Comparison of ENCODE assay signal across 8 cellular contexts in genomic region chr6:72621243-72622093, GRCh38. TPM values are rescaled to one million over a fixed set of nuclear protein-coding genes. Genes with fewer than 3 reads are reported as not detected.
A peak's percentile ranks its signal among the peaks of the same experiment; 100 is the strongest.
DNase-seq lines count a peak whose midpoint lies in the region; ATAC-seq and TF ChIP-seq lines count a peak whose summit lies in the region.

KCNQ5 (plus strand) TSS chr6:72622064.

- peak within 1 kb of the TSS; percentile 72 for H3K23ac ChIP-seq in mesendoderm (ENCODE audit: low read length)

- no peak within 1 kb of the TSS for H2BK5ac ChIP-seq in mesendoderm (ENCODE audit: low read length)

- intact Hi-C loops in colonic mucosa (cut with DNase I): no loop called here

- no peak within 1 kb of the TSS for H2BK15ac ChIP-seq in mesendoderm (replicated peaks; ENCODE audit: low read depth)

- H3K79me2 ChIP-seq in mesendoderm (ENCODE audit: control insufficient read depth, insufficient read depth, low read length): no peaks in the 10 kb centered on the region

- H3K27ac ChIP-seq in colonic mucosa (no peak within 1 kb of the TSS), mesendoderm (ENCODE audit: low read depth, low read length) (no peak within 1 kb of the TSS)

- no peak within 1 kb of the TSS for H2BK120ac ChIP-seq in mesendoderm (ENCODE audit: low read depth, low read length)

- peak within 1 kb of the TSS; percentile 21 for H3K18ac ChIP-seq in mesendoderm (ENCODE audit: low read length)

- H4K8ac ChIP-seq in mesendoderm (ENCODE audit: low read depth, low read length): no peak within 1 kb of the TSS

- H3K4me3 ChIP-seq in colonic mucosa (peak within 1 kb of the TSS; percentile 35), mesendoderm (ENCODE audit: low read length) (peak within 1 kb of the TSS; percentile 26)

- H2AK5ac ChIP-seq in mesendoderm (ENCODE audit: low read length): no peak within 1 kb of the TSS

- H3K79me1 ChIP-seq in mesendoderm (ENCODE audit: low read length): no peaks in the 10 kb centered on the region

- DNase-seq in colonic mucosa (no peak), mesendoderm (peak; percentile 58), T1000 (lab: John Stamatoyannopoulos, UW) (no peak), NCI-H1930 (lab: John Stamatoyannopoulos, UW) (no peak)
- DNase-seq in stimulated activated naive CD4-positive, alpha-beta T cell treated with Interleukin-2 at 50 U/mL for 16 hours (lab: John Stamatoyannopoulos, UW): peak; percentile 2

- H3K56ac ChIP-seq in mesendoderm (ENCODE audit: low read length): peak within 1 kb of the TSS; percentile 77

- H3K4me1 ChIP-seq in ES-I3 (ENCODE audit: insufficient read depth, low read length): no peaks in the 10 kb centered on the region
- no peaks in the 10 kb centered on the region for H3K4me1 ChIP-seq in colonic mucosa
- H3K4me1 ChIP-seq in mesendoderm (ENCODE audit: control insufficient read depth, low read depth, low read length): no peaks in the 10 kb centered on the region

- no peak for TF ChIP-seq CTCF in colonic mucosa (IDR thresholded peaks at IDR 0.05)

- peak; percentile 9 for ATAC-seq in HG02840 (IDR thresholded peaks at IDR 0.05; ENCODE audit: low FRiP score, unreplicated experiment)
- peak; percentile 47 for ATAC-seq in SK-N-SH treated with all-trans-retinoic acid at 6 μM for 48 hours

- peak within 1 kb of the TSS; percentile 59 for H3K9ac ChIP-seq in ES-I3 (ENCODE audit: low read depth, low read length)
- H3K9ac ChIP-seq in colonic mucosa (ENCODE audit: low read depth in 2 of 2, low read length in 2 of 2): peak within 1 kb of the TSS in 1 of 2 donors; percentile 39
- peak within 1 kb of the TSS; percentile 52 for H3K9ac ChIP-seq in mesendoderm (ENCODE audit: low read length)

- peaks cover 37% of the 10 kb centered on the region for H3K27me3 ChIP-seq in colonic mucosa
- H3K27me3 ChIP-seq in mesendoderm (ENCODE audit: insufficient read depth, low read length, poor library complexity): peaks cover 10% of the 10 kb centered on the region

- H3K4me2 ChIP-seq in mesendoderm (ENCODE audit: low read length): peak within 1 kb of the TSS; percentile 79

- H3K9me3 ChIP-seq in ES-I3 (ENCODE audit: control insufficient read depth, insufficient read depth, low read length): no peaks in the 10 kb centered on the region
- H3K9me3 ChIP-seq in colonic mucosa: no peaks in the 10 kb centered on the region

- H3K4ac ChIP-seq in mesendoderm (ENCODE audit: low read depth, low read length): no peak within 1 kb of the TSS

- H3K36me3 ChIP-seq in ES-I3 (ENCODE audit: insufficient read depth, low read length) (no peaks in the 10 kb centered on the region), colonic mucosa (no peaks in the 10 kb centered on the region), mesendoderm (ENCODE audit: control insufficient read depth, insufficient read depth, low read length) (no peaks in the 10 kb centered on the region)

- no CpG with 5 or more reads among the region's 62 CpGs for WGBS in mesendoderm (ENCODE audit: extremely low coverage, insufficient coverage, low lambda C conversion rate)

- no peak within 1 kb of the TSS for H4K5ac ChIP-seq in mesendoderm (ENCODE audit: low read length)

TF ChIP-seq in SK-N-SH treated with all-trans-retinoic acid at 6 μM for 48 hours, 23 proteins besides CTCF, POLR2A, EP300 and RAD21:
- TF ChIP-seq ARNTL (CRISPR knock-in tag; IDR thresholded peaks at IDR 0.05; ENCODE audit: borderline replicate concordance, low read depth): no peak
- TF ChIP-seq ZNF565 (CRISPR knock-in tag; conservative IDR thresholded peaks at IDR 0.05; ENCODE audit: low read depth): no peak
- TF ChIP-seq CSDC2 (CRISPR knock-in tag; IDR thresholded peaks at IDR 0.05): no peak
- no peak for TF ChIP-seq TCF4 (CRISPR knock-in tag; IDR thresholded peaks at IDR 0.05; ENCODE audit: borderline replicate concordance)

RNA-seq across cellular contexts. Expression of gene KCNQ5, which starts in this region (rescaled TPM):
- total RNA-seq in colonic mucosa: under 1 TPM; 0.22 to 0.56 TPM
- 0.45 TPM for polyA plus RNA-seq in mesendoderm (2013, experiment 1 of 2)
- 0.57 TPM for polyA plus RNA-seq in mesendoderm (2013, experiment 2 of 2)

Comparison
In these comparisons a context has a peak if more than half of its experiments do, and no peak if none do; other contexts are left out.
1. DNase-seq: peak in mesendoderm (single experiment) and stimulated activated naive CD4-positive, alpha-beta T cell treated with Interleukin-2 at 50 U/mL for 16 hours (single experiment); none in colonic mucosa (single experiment), T1000 (single experiment) and NCI-H1930 (0 of 2).